In the genomic region with DNA sequence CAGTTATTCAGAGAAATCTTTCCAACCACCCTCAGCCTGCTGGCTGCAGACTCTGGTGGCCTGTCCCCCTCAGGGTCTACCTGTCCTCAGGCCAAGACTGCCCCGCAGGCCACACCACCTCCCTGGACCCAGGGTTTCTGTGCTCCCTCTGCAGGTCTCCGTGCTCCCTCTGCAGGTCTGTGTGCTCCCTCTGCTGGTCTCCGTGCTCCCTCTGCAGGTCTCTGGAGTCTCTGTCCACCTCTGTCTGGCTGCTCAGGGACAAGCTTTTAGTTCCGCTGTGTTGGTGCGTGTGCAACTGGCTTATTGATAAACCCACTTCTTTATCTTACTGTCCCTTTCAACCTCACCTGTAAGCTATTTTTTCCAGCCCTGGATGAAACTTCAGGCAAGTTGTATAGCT, we compare ENCODE assay signal across 11 cellular contexts. TPM values are rescaled to one million over a fixed set of nuclear protein-coding genes. Genes with fewer than 3 reads are reported as not detected.
DNase-seq lines count a peak whose midpoint lies in the region; ATAC-seq, FAIRE-seq and TF ChIP-seq lines count a peak whose summit lies in the region.
"Had no signal": no experiment of that assay in that cellular context is flagged by ENCODE, and none has a peak within 500 bp of the region (broad histone marks: within the 10 kb centered on the region; RNA-seq: fewer than 3 reads in every experiment).

No MANE protein-coding gene starts in this region.

- peaks cover 3% of the 10 kb centered on the region for H3K4me1 Mint-ChIP-seq in activated CD4-positive, alpha-beta T cell treated with anti-CD3 and anti-CD28 coated beads, Interleukin-2, amount 10 ng/mL, durations not matched to agents 24 days and 14 days
- H3K4me1 Mint-ChIP-seq in progenitor cell of endocrine pancreas (ENCODE audit: low read depth), result peaks cover 26% of the 10 kb centered on the region

- H3K27me3 Mint-ChIP-seq in activated CD4-positive, alpha-beta T cell treated with anti-CD3 and anti-CD28 coated beads, Interleukin-2, amount 10 ng/mL, durations not matched to agents 24 days and 14 days, result no peaks in the 10 kb centered on the region
- no peaks in the 10 kb centered on the region for H3K27me3 Mint-ChIP-seq in progenitor cell of endocrine pancreas

- POLR2A ChIA-PET in OCI-LY7 (lab: Charles Lee) (interaction anchor here (0.8 kb wide), 1 partner anchor 26 kb away, joined by 3 read pairs; no protein-coding TSS in a partner anchor), H1 (lab: Charles Lee; ENCODE audit: partially characterized antibody) (interaction anchor here (1.2 to 2.3 kb wide), 4 partner anchors 9 to 17 kb away, joined by 5 to 9 read pairs (median 6); no protein-coding TSS in a partner anchor)

- H3K36me3 Mint-ChIP-seq in activated CD4-positive, alpha-beta T cell treated with anti-CD3 and anti-CD28 coated beads, Interleukin-2, amount 10 ng/mL, durations not matched to agents 24 days and 14 days (ENCODE audit: low read depth), result peaks cover 57% of the 10 kb centered on the region
- H3K36me3 Mint-ChIP-seq in progenitor cell of endocrine pancreas (ENCODE audit: insufficient read depth), result peaks cover 10% of the 10 kb centered on the region

- no peak overlapping the region for H3K4ac ChIP-seq in H1 (replicated peaks; ENCODE audit: insufficient read length, low read depth, low read length)

- no peak overlapping the region for H3K56ac ChIP-seq in H1 (replicated peaks; ENCODE audit: insufficient read length, low read depth, low read length)

- TF ChIP-seq POLR2A in H1 (IDR thresholded peaks at IDR 0.05; ENCODE audit: control extremely low read depth in 1 of 2, low read depth in 2 of 2, low read length in 2 of 2) (no peak), thyroid gland (IDR thresholded peaks at IDR 0.05) (no peak)

- 95% methylated on average over 5 of the region's 5 CpGs; no CpG with 5 or more reads in 1 of the 2 experiments for WGBS in H1 (ENCODE audit: extremely low coverage in 1 of 2, insufficient coverage in 1 of 2, insufficient read length in 1 of 2, insufficient replicate concordance in 2 of 2, low coverage in 1 of 2, low lambda C conversion rate in 2 of 2, missing lambda C conversion rate in 1 of 2), 2 experiments
- WGBS in thyroid gland, 2 donors, result 83 to 85% methylated on average over 5 of the region's 5 CpGs

- intact Hi-C loops in activated CD4-positive, alpha-beta T cell treated with anti-CD3 and anti-CD28 coated beads, Interleukin-2, amount 10 ng/mL, durations not matched to agents 24 days and 14 days (cut with micrococcal nuclease), result no loop called here
- intact Hi-C loops in OCI-LY7 (cut with micrococcal nuclease; ENCODE audit: unreplicated experiment) (no loop called here), thyroid gland (cut with DNase I) (no loop called here)

- no peak for ATAC-seq in GM19328 (IDR thresholded peaks at IDR 0.05; ENCODE audit: unreplicated experiment)

- TF ChIP-seq RAD21 in H1 (IDR thresholded peaks at IDR 0.05 in 1 of 2, conservative IDR thresholded peaks at IDR 0.05 in 1 of 2; ENCODE audit: low read depth in 2 of 2, low read length in 2 of 2), result peak; percentile 35 to 42; a peak in 3 of 4 replicates

- H3K4me2 ChIP-seq in OCI-LY7 (ENCODE audit: low read length), result no peak overlapping the region
- H3K4me2 ChIP-seq in H1 (ENCODE audit: insufficient read depth in 1 of 2, low read depth in 2 of 2, low read length in 2 of 2), result no peak overlapping the region

- H2AFZ ChIP-seq in OCI-LY7 (ENCODE audit: low read length), result no peak overlapping the region
- no peak overlapping the region for H2AFZ ChIP-seq in H1 (ENCODE audit: low read length)

- peak overlapping the region; percentile 9 for H3K27ac Mint-ChIP-seq in activated CD4-positive, alpha-beta T cell treated with anti-CD3 and anti-CD28 coated beads, Interleukin-2, amount 10 ng/mL, durations not matched to agents 24 days and 14 days
- peak overlapping the region; percentile 71 for H3K27ac Mint-ChIP-seq in progenitor cell of endocrine pancreas

- no peak overlapping the region for H4K8ac ChIP-seq in H1 (ENCODE audit: extremely low read depth, insufficient read depth, low read length)

- no peaks in the 10 kb centered on the region for H3K79me2 ChIP-seq in OCI-LY7 (ENCODE audit: insufficient read depth, low read depth, low read length)
- no peaks in the 10 kb centered on the region for H3K79me2 ChIP-seq in H1 (ENCODE audit: control insufficient read depth in 1 of 2, insufficient read depth in 2 of 2, low read length in 2 of 2)

- H2BK15ac ChIP-seq in H1 (ENCODE audit: low read length), result no peak overlapping the region

- no TSS peak for BruUV-seq in OCI-LY7 (replicated peaks; lab: Mats Ljungman, UMichigan)

- H3K23ac ChIP-seq in H1 (ENCODE audit: insufficient read length), result no peak overlapping the region

- no peak overlapping the region for H2BK20ac ChIP-seq in H1 (ENCODE audit: low read length)

- no peak overlapping the region for H2AK5ac ChIP-seq in H1 (ENCODE audit: low read depth, low read length)

- no peak overlapping the region for H4K5ac ChIP-seq in H1 (ENCODE audit: insufficient read length, low read depth, low read length)

- H3K27me3 ChIP-seq in H1 (replicated peaks in 1 of 4; ENCODE audit: control insufficient read depth in 3 of 4, extremely low read depth in 1 of 4, insufficient read depth in 3 of 4, low read length in 3 of 4) (no peaks in the 10 kb centered on the region), thyroid gland (no peaks in the 10 kb centered on the region)

- H2BK5ac ChIP-seq in H1 (ENCODE audit: low read depth, low read length), result no peak overlapping the region

- H3K9me2 ChIP-seq in OCI-LY7 (ENCODE audit: insufficient read depth, low read length), result no peaks in the 10 kb centered on the region

- no peak overlapping the region for H3K14ac ChIP-seq in H1 (ENCODE audit: insufficient read length)

- no peaks in the 10 kb centered on the region for H3K36me3 ChIP-seq in OCI-LY7 (ENCODE audit: insufficient read depth, low read length)
- peaks cover 0 to 5% (median 0%) of the 10 kb centered on the region in 4 experiments; a peak in 1 of 8 replicates for H3K36me3 ChIP-seq in H1 (ENCODE audit: control insufficient read depth in 2 of 4, insufficient read depth in 4 of 4, low read length in 3 of 4)
- no peaks in the 10 kb centered on the region for H3K36me3 ChIP-seq in thyroid gland

- no peak overlapping the region for H2BK12ac ChIP-seq in H1 (ENCODE audit: low read depth, low read length)

- no peaks in the 10 kb centered on the region for H3K9me3 ChIP-seq in OCI-LY7 (ENCODE audit: low read length)
- no peaks in the 10 kb centered on the region for H3K9me3 ChIP-seq in H1 (ENCODE audit: insufficient read depth in 2 of 2, low read depth in 1 of 2, low read length in 1 of 2)
- no peaks in the 10 kb centered on the region for H3K9me3 ChIP-seq in thyroid gland

- TF ChIP-seq CTCF in OCI-LY7 (conservative IDR thresholded peaks at IDR 0.05; ENCODE audit: low read length) (0 out of 2 replicates have a peak, but pooled peaks have one; percentile 18), H1 (IDR thresholded peaks at IDR 0.05; ENCODE audit: control extremely low read depth in 1 of 3, insufficient read depth in 1 of 3, low read depth in 1 of 3, low read length in 3 of 3) (peak in 2 of 3 experiments; percentile 48 to 76; a peak in 3 of 4 replicates), progenitor cell of endocrine pancreas (IDR thresholded peaks at IDR 0.05; ENCODE audit: unreplicated experiment) (no peak), thyroid gland (IDR thresholded peaks at IDR 0.05) (peak in 1 of 6 experiments; percentile 23)

- no peak overlapping the region for H3K18ac ChIP-seq in H1 (ENCODE audit: extremely low read depth, low read length)

- FAIRE-seq in H1 (lab: Jason Lieb, UNC), result no peak

- no peaks in the 10 kb centered on the region for H3K4me1 ChIP-seq in OCI-LY7 (ENCODE audit: insufficient read depth, low read length, poor library complexity, severe bottlenecking)
- H3K4me1 ChIP-seq in H1 (replicated peaks in 1 of 4; ENCODE audit: control insufficient read depth in 3 of 4, insufficient read depth in 4 of 4, low read length in 3 of 4), result peaks cover 0 to 10% (median 9%) of the 10 kb centered on the region in 4 experiments; a peak in 6 of 7 replicates
- H3K4me1 ChIP-seq in thyroid gland, result peaks cover 0 to 8% of the 10 kb centered on the region in 2 donors

- no peak for TF ChIP-seq EP300 in H1 (IDR thresholded peaks at IDR 0.05; ENCODE audit: borderline replicate concordance in 1 of 2, low read depth in 2 of 2, low read length in 2 of 2)

- H3K4me3 Mint-ChIP-seq in activated CD4-positive, alpha-beta T cell treated with anti-CD3 and anti-CD28 coated beads, Interleukin-2, amount 10 ng/mL, durations not matched to agents 24 days and 14 days, result no peak overlapping the region
- no peak overlapping the region for H3K4me3 Mint-ChIP-seq in progenitor cell of endocrine pancreas (ENCODE audit: low read depth)

- no peak overlapping the region for H2BK120ac ChIP-seq in H1 (replicated peaks; ENCODE audit: low read depth, low read length)

- CTCF ChIA-PET in OCI-LY7 (lab: Charles Lee; ENCODE audit: unreplicated experiment) (no interaction called here), H1 (lab: Charles Lee; ENCODE audit: partially characterized antibody) (interaction anchor here (0.6 to 4.2 kb wide), 16 partner anchors 10 to 547 kb away, joined by 3 to 35 read pairs (median 4); no protein-coding TSS in a partner anchor)

- DNase-seq in activated CD4-positive, alpha-beta T cell treated with anti-CD3 and anti-CD28 coated beads, Interleukin-2, amount 10 ng/mL, durations not matched to agents 24 days and 14 days, result no peak
- no peak for DNase-seq in activated CD4-positive, alpha-beta T cell treated with anti-CD3 and anti-CD28 coated beads, Interleukin-2, amount 50 U/mL, for 4 hours
- DNase-seq in OCI-LY7 (ENCODE audit: low spot score), result no peak
- DNase-seq in H1 (ENCODE audit: low read depth in 1 of 2, low spot score in 2 of 2), result no peak
- DNase-seq in progenitor cell of endocrine pancreas (ENCODE audit: low spot score, unreplicated experiment), result no peak
- no peak for DNase-seq in NCI-H526 treated with DMSO at 0.1 percent for 48 hours (lab: John Stamatoyannopoulos, UW)
- DNase-seq in thyroid gland, result no peak
- DNase-seq: activated CD4-positive, CD25-positive, alpha-beta regulatory T cell treated with anti-CD3 and anti-CD28 coated beads, Interleukin-2, amount 50 U/mL, for 72 hours; NCI-H2171 treated with DMSO at 0.1 percent for 48 hours; SHP77 treated with DMSO at 0.1 percent for 48 hours had no signal

- no peaks in the 10 kb centered on the region for H3K79me1 ChIP-seq in H1 (ENCODE audit: low read depth, low read length)

- H4K91ac ChIP-seq in H1 (replicated peaks; ENCODE audit: insufficient read length, low read length), result no peak overlapping the region

- no peaks in the 10 kb centered on the region for H3K9me3 Mint-ChIP-seq in activated CD4-positive, alpha-beta T cell treated with anti-CD3 and anti-CD28 coated beads, Interleukin-2, amount 10 ng/mL, durations not matched to agents 24 days and 14 days
- no peaks in the 10 kb centered on the region for H3K9me3 Mint-ChIP-seq in progenitor cell of endocrine pancreas (ENCODE audit: low read depth)

- H4K20me1 ChIP-seq in OCI-LY7 (ENCODE audit: insufficient read depth, low read length) (no peaks in the 10 kb centered on the region; the same call in 1 of the 2 replicates), H1 (replicated peaks in 1 of 2; ENCODE audit: control insufficient read depth in 1 of 2, insufficient read depth in 2 of 2, low read length in 2 of 2) (no peaks in the 10 kb centered on the region)

- no peak overlapping the region for H3K27ac ChIP-seq in OCI-LY7 (ENCODE audit: low read depth, low read length, poor library complexity, severe bottlenecking)
- H3K27ac ChIP-seq in H1 (ENCODE audit: low read depth, low read length), result no peak overlapping the region
- H3K27ac ChIP-seq in thyroid gland, result no peak overlapping the region

- no peak overlapping the region for H3K9ac ChIP-seq in H1 (replicated peaks in 1 of 4; ENCODE audit: extremely low read depth in 1 of 4, low read depth in 3 of 4, low read length in 3 of 4)

- H3K4me3 ChIP-seq in OCI-LY7 (ENCODE audit: low read depth, low read length, poor library complexity, severe bottlenecking) (no peak overlapping the region), H1 (ENCODE audit: extremely low read depth in 1 of 4, insufficient read depth in 2 of 4, low read depth in 3 of 4, low read length in 4 of 4) (no peak overlapping the region), thyroid gland (replicated peaks in 1 of 3) (no peak overlapping the region)

- no peaks in the 10 kb centered on the region; the same call in 1 of the 2 replicates for H3K23me2 ChIP-seq in H1 (ENCODE audit: low read depth, low read length)

RNA-seq across cellular contexts. Expression of a gene that starts 30.1 kb away (rescaled TPM):
- total RNA-seq in activated CD4-positive, alpha-beta T cell treated with anti-CD3 and anti-CD28 coated beads, Interleukin-2, amount 10 ng/mL, durations not matched to agents 24 days and 14 days, result 124 and 133 TPM in 2 replicates
- total RNA-seq in OCI-LY7 (2014; rRNA removed; shearing (Covaris generic)), result 14.1 TPM in 2 replicates
- total RNA-seq in OCI-LY7 (2022) (14.5 and 16.0 TPM in 2 replicates), progenitor cell of endocrine pancreas (41.9 and 42.8 TPM in 2 replicates), thyroid gland (10 to 100 TPM; 37.1 to 83.1 (median 57.8) TPM)
- 24.0 and 27.2 TPM in 2 replicates for total RNA-seq in H1 (2021; fragmentation: NEBNext Ultra II Directional; extraction: Animal tissue kit (Norgen Biotek cat#: 25700))
- polyA plus RNA-seq in H1 (2011; rRNA removed), result 27.7 and 28.1 TPM in 2 replicates
- 35.9 TPM for polyA plus RNA-seq in H1 (2011; cell fraction: cytosol; rRNA removed)
- 45.8 TPM for polyA plus RNA-seq in H1 (2011; cell fraction: nucleus; rRNA removed)
- polyA plus RNA-seq in H1 (2012, experiment 1 of 2), result 21.0 to 34.8 TPM (median 31.0 TPM) in 4 replicates
- 18.8 TPM for polyA plus RNA-seq in H1 (2012, experiment 2 of 2)
- polyA plus RNA-seq in H1 (2013, experiment 1 of 2), result 16.2 TPM
- 14.6 TPM for polyA plus RNA-seq in H1 (2013, experiment 2 of 2)
- 28.8 and 37.6 TPM in 2 replicates for polyA minus RNA-seq in H1 (2011; rRNA and poly(A)+ RNA removed)
- polyA minus RNA-seq in H1 (2011; cell fraction: cytosol; rRNA and poly(A)+ RNA removed), result 12.6 TPM
- polyA minus RNA-seq in H1 (2011; cell fraction: nucleus; rRNA and poly(A)+ RNA removed), result 26.3 TPM
